ENCODE assay signal across 1 cellular context in the genomic region with DNA sequence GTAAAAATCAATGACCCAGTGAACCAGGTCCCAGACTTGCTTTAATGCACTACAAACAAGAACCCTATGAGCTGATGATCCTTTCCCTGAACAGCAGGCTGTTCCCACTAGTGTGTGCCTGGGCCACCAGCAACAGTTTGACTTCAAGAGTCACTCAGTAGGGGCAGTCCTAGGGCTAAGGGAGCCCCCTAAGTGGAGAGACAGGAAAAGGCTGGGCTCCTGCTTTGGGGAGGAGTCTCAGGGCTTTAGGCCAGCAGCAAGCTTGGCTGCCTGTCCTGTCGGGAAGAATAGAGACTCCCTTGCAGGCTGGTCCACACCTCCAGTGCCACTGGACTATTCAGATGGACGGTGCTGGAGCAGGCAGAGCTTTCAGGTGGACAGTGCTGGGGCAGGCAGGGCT.
TF ChIP-seq lines count a peak whose summit lies in the region.

No MANE protein-coding gene starts in this region.

TF ChIP-seq in WTC11, 78 proteins besides CTCF, POLR2A, EP300 and RAD21 (continued from another document):
- TF ChIP-seq, protein P1, sequence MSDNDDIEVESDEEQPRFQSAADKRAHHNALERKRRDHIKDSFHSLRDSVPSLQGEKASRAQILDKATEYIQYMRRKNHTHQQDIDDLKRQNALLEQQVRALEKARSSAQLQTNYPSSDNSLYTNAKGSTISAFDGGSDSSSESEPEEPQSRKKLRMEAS (CRISPR knock-in tag; IDR thresholded peaks at IDR 0.05): no peak
- no peak for TF ChIP-seq NR1H2 (CRISPR knock-in tag; IDR thresholded peaks at IDR 0.05)
- TF ChIP-seq, protein P2, sequence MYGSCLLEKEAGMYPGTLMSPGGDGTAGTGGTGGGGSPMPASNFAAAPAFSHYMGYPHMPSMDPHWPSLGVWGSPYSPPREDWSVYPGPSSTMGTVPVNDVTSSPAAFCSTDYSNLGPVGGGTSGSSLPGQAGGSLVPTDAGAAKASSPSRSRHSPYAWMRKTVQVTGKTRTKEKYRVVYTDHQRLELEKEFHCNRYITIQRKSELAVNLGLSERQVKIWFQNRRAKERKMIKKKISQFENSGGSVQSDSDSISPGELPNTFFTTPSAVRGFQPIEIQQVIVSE (CRISPR knock-in tag; IDR thresholded peaks at IDR 0.05; ENCODE audit: borderline replicate concordance): no peak
- TF ChIP-seq ATF1 (CRISPR knock-in tag; IDR thresholded peaks at IDR 0.05): no peak
- TF ChIP-seq, protein P3, sequence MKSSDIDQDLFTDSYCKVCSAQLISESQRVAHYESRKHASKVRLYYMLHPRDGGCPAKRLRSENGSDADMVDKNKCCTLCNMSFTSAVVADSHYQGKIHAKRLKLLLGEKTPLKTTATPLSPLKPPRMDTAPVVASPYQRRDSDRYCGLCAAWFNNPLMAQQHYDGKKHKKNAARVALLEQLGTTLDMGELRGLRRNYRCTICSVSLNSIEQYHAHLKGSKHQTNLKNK (CRISPR knock-in tag; IDR thresholded peaks at IDR 0.05): no peak
- TF ChIP-seq JUN (CRISPR knock-in tag; IDR thresholded peaks at IDR 0.05): no peak
- no peak for TF ChIP-seq SOX15 (CRISPR knock-in tag; IDR thresholded peaks at IDR 0.05)
- TF ChIP-seq, protein P4, sequence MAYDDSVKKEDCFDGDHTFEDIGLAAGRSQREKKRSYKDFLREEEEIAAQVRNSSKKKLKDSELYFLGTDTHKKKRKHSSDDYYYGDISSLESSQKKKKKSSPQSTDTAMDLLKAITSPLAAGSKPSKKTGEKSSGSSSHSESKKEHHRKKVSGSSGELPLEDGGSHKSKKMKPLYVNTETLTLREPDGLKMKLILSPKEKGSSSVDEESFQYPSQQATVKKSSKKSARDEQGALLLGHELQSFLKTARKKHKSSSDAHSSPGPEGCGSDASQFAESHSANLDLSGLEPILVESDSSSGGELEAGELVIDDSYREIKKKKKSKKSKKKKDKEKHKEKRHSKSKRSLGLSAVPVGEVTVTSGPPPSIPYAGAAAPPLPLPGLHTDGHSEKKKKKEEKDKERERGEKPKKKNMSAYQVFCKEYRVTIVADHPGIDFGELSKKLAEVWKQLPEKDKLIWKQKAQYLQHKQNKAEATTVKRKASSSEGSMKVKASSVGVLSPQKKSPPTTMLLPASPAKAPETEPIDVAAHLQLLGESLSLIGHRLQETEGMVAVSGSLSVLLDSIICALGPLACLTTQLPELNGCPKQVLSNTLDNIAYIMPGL (CRISPR knock-in tag; IDR thresholded peaks at IDR 0.05): no peak
- TF ChIP-seq MYBL2 (CRISPR knock-in tag; IDR thresholded peaks at IDR 0.05): no peak
TF ChIP-seq in WTC11: peak in this region for 0.
